Comparison of ENCODE assay signal across 1 cellular context in the genomic region with DNA sequence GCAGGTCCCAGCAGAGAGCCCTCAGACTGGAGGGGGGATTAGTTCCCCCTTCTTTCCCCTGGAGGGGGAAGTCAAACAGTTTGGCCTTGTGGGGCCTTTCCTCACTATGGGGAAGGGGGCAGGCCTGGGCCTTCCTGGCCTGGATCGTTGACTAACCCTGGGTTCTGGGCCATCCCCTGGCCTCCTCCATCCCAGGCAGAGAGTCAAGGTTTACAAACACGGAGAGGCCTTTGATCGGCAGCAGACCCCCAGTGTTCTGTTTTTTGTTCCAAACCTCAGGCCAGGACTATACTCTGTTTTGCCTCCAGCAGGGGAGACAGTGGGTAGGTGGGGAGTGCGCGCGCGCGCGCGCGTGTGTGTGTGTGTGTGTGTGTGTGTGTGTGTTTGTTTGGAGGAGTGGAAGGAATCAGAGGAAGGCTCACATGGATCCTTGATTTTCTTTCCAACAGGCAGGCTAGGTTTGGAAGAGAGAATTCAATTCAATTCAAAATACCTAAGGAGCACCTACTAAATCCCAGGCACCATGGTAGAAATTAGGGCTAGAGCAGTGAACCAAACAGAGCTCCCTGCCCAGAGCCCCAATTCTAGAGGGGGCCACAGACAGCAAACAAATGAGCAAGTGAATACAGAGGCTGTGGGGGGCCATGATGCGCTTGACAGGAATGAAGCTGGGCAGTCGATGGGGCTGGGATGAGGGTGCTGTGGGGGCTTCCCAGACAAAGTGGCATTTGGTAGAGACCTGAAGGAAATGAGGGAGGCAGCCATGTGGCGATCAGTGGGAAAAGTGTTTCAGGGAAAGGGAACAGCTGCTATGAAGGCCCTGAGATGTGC.
A peak's percentile ranks its signal among the peaks of the same experiment; 100 is the strongest.
TF ChIP-seq lines count a peak whose summit lies in the region.

No MANE protein-coding gene starts in this region.

TF ChIP-seq in HepG2, 621 proteins besides CTCF, POLR2A, EP300 and RAD21 (continued from another document and continues in another):
- TF ChIP-seq, protein P1, sequence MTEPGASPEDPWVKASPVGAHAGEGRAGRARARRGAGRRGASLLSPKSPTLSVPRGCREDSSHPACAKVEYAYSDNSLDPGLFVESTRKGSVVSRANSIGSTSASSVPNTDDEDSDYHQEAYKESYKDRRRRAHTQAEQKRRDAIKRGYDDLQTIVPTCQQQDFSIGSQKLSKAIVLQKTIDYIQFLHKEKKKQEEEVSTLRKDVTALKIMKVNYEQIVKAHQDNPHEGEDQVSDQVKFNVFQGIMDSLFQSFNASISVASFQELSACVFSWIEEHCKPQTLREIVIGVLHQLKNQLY (CRISPR knock-in tag; IDR thresholded peaks at IDR 0.05): peak; percentile 80
- TF ChIP-seq ZKSCAN1 (IDR thresholded peaks at IDR 0.05; ENCODE audit: low read length): no peak
- peak; percentile 84 for TF ChIP-seq ZNF501 (CRISPR knock-in tag; IDR thresholded peaks at IDR 0.05)
- peak; percentile 98 for TF ChIP-seq SALL1 (CRISPR knock-in tag; IDR thresholded peaks at IDR 0.05)
- TF ChIP-seq KDM1A (CRISPR knock-in tag; IDR thresholded peaks at IDR 0.05): no peak; the same call in 1 of the 2 replicates
- peak; percentile 40; the same call in 1 of the 2 replicates for TF ChIP-seq AHR (CRISPR knock-in tag; IDR thresholded peaks at IDR 0.05)
- TF ChIP-seq, protein P2, sequence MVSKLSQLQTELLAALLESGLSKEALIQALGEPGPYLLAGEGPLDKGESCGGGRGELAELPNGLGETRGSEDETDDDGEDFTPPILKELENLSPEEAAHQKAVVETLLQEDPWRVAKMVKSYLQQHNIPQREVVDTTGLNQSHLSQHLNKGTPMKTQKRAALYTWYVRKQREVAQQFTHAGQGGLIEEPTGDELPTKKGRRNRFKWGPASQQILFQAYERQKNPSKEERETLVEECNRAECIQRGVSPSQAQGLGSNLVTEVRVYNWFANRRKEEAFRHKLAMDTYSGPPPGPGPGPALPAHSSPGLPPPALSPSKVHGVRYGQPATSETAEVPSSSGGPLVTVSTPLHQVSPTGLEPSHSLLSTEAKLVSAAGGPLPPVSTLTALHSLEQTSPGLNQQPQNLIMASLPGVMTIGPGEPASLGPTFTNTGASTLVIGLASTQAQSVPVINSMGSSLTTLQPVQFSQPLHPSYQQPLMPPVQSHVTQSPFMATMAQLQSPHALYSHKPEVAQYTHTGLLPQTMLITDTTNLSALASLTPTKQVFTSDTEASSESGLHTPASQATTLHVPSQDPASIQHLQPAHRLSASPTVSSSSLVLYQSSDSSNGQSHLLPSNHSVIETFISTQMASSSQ (IDR thresholded peaks at IDR 0.05; ENCODE audit: low read depth): peak; percentile 68; the same call in 1 of the 2 replicates
- TF ChIP-seq, protein P2 (CRISPR knock-in tag; IDR thresholded peaks at IDR 0.05; ENCODE audit: borderline replicate concordance): peak; percentile 94; the same call in 1 of the 2 replicates
- peak; percentile 90 for TF ChIP-seq FOXP4 (CRISPR knock-in tag; IDR thresholded peaks at IDR 0.05)
- TF ChIP-seq ZBTB14 (CRISPR knock-in tag; IDR thresholded peaks at IDR 0.05): peak; percentile 86
- TF ChIP-seq ISX (CRISPR knock-in tag; conservative IDR thresholded peaks at IDR 0.05): no peak
- TF ChIP-seq SP4 (CRISPR knock-in tag; IDR thresholded peaks at IDR 0.05): peak; percentile 72; the same call in 1 of the 2 replicates
- TF ChIP-seq ZBTB38 (CRISPR knock-in tag; IDR thresholded peaks at IDR 0.05): peak; percentile 65
- no peak for TF ChIP-seq BCLAF1 (IDR thresholded peaks at IDR 0.05)
- TF ChIP-seq RFX1 (IDR thresholded peaks at IDR 0.05): no peak
- TF ChIP-seq ZBTB43 (CRISPR knock-in tag; conservative IDR thresholded peaks at IDR 0.05): peak; percentile 55; the same call in 1 of the 2 replicates
- TF ChIP-seq ONECUT2 (CRISPR knock-in tag; IDR thresholded peaks at IDR 0.05): no peak
- TF ChIP-seq NFATC3 (CRISPR knock-in tag; IDR thresholded peaks at IDR 0.05): no peak
- no peak for TF ChIP-seq MAF1 (CRISPR knock-in tag; IDR thresholded peaks at IDR 0.05; ENCODE audit: borderline replicate concordance)
- peak; percentile 81 for TF ChIP-seq FOXP1 (IDR thresholded peaks at IDR 0.05)
- TF ChIP-seq FOXP1 (CRISPR knock-in tag; IDR thresholded peaks at IDR 0.05): peak; percentile 65
- TF ChIP-seq MED8 (CRISPR knock-in tag; IDR thresholded peaks at IDR 0.05; ENCODE audit: insufficient replicate concordance): peak; percentile 97
- peak; percentile 89 for TF ChIP-seq KDM6A (CRISPR knock-in tag; IDR thresholded peaks at IDR 0.05; ENCODE audit: low read depth)
- peak; percentile 72 for TF ChIP-seq FOSL2 (CRISPR knock-in tag; IDR thresholded peaks at IDR 0.05)
- peak; percentile 69 for TF ChIP-seq HIVEP1 (CRISPR knock-in tag; IDR thresholded peaks at IDR 0.05)
- TF ChIP-seq ZNF343 (CRISPR knock-in tag; IDR thresholded peaks at IDR 0.05): peak; percentile 70; the same call in 1 of the 2 replicates
- TF ChIP-seq, protein P3, sequence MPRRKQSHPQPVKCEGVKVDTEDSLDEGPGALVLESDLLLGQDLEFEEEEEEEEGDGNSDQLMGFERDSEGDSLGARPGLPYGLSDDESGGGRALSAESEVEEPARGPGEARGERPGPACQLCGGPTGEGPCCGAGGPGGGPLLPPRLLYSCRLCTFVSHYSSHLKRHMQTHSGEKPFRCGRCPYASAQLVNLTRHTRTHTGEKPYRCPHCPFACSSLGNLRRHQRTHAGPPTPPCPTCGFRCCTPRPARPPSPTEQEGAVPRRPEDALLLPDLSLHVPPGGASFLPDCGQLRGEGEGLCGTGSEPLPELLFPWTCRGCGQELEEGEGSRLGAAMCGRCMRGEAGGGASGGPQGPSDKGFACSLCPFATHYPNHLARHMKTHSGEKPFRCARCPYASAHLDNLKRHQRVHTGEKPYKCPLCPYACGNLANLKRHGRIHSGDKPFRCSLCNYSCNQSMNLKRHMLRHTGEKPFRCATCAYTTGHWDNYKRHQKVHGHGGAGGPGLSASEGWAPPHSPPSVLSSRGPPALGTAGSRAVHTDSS (CRISPR knock-in tag; conservative IDR thresholded peaks at IDR 0.05): no peak
- TF ChIP-seq HMGXB4 (CRISPR knock-in tag; IDR thresholded peaks at IDR 0.05; ENCODE audit: borderline replicate concordance in 1 of 2, low read depth in 1 of 2): peak in 1 of 2 experiments; percentile 51; a peak in 1 of 4 replicates
- 0 out of 2 replicates have a peak, but pooled peaks have one; percentile 58 for TF ChIP-seq ZNF724P (CRISPR knock-in tag; IDR thresholded peaks at IDR 0.05; ENCODE audit: borderline replicate concordance)
- TF ChIP-seq, protein P4, sequence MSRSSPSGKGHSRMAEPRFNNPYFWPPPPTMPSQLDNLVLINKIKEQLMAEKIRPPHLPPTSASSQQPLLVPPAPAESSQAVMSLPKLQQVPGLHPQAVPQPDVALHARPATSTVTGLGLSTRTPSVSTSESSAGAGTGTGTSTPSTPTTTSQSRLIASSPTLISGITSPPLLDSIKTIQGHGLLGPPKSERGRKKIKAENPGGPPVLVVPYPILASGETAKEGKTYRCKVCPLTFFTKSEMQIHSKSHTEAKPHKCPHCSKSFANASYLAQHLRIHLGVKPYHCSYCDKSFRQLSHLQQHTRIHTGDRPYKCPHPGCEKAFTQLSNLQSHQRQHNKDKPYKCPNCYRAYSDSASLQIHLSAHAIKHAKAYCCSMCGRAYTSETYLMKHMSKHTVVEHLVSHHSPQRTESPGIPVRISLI (CRISPR knock-in tag; IDR thresholded peaks at IDR 0.05; ENCODE audit: borderline replicate concordance): peak; percentile 90; the same call in 1 of the 2 replicates
- TF ChIP-seq HNF4A (CRISPR knock-in tag; IDR thresholded peaks at IDR 0.05): peak; percentile 90
- TF ChIP-seq HOMEZ (CRISPR knock-in tag; IDR thresholded peaks at IDR 0.05; ENCODE audit: low read depth): peak; percentile 70
- TF ChIP-seq FOXK1 (CRISPR knock-in tag; IDR thresholded peaks at IDR 0.05; ENCODE audit: borderline replicate concordance, low read depth): peak; percentile 52; the same call in 1 of the 2 replicates
- TF ChIP-seq ZNF773 (CRISPR knock-in tag; IDR thresholded peaks at IDR 0.05; ENCODE audit: borderline replicate concordance): no peak
- TF ChIP-seq ZNF331 (CRISPR knock-in tag; IDR thresholded peaks at IDR 0.05): peak; percentile 98
- TF ChIP-seq ZBTB42 (CRISPR knock-in tag; IDR thresholded peaks at IDR 0.05): no peak
- TF ChIP-seq NFE2 (CRISPR knock-in tag; IDR thresholded peaks at IDR 0.05): no peak
- TF ChIP-seq KLF16 (CRISPR knock-in tag; IDR thresholded peaks at IDR 0.05): peak in 1 of 2 experiments; percentile 80; a peak in 2 of 4 replicates
